Comparison of ENCODE assay signal across 1 cellular context in genomic region chr4:57153207-57153606, GRCh38.
TF ChIP-seq lines count a peak whose summit lies in the region.

No MANE protein-coding gene starts in this region.

TF ChIP-seq in IMR-90, 13 proteins besides CTCF, POLR2A, EP300 and RAD21:
- no peak for TF ChIP-seq CEBPB (IDR thresholded peaks at IDR 0.05; ENCODE audit: low read depth, low read length)
- no peak for TF ChIP-seq MAFK (IDR thresholded peaks at IDR 0.05; ENCODE audit: low read depth, low read length)
- TF ChIP-seq MXI1 (IDR thresholded peaks at IDR 0.05; ENCODE audit: borderline replicate concordance, low read depth, low read length), result no peak
- TF ChIP-seq RFX5 (IDR thresholded peaks at IDR 0.05; ENCODE audit: low read depth, low read length), result no peak
- TF ChIP-seq NFE2L2 (IDR thresholded peaks at IDR 0.05; ENCODE audit: low read depth, low read length), result no peak
- no peak for TF ChIP-seq ELK1 (IDR thresholded peaks at IDR 0.05; ENCODE audit: borderline replicate concordance, low read depth, low read length)
- TF ChIP-seq RCOR1 (IDR thresholded peaks at IDR 0.05; ENCODE audit: insufficient replicate concordance, low read length), result no peak
- no peak for TF ChIP-seq SMC3 (IDR thresholded peaks at IDR 0.05; ENCODE audit: low read depth, low read length)
- TF ChIP-seq BHLHE40 (IDR thresholded peaks at IDR 0.05; ENCODE audit: low read depth, low read length), result no peak
- TF ChIP-seq MAZ (IDR thresholded peaks at IDR 0.05; ENCODE audit: borderline replicate concordance, low read depth, low read length), result no peak
- no peak for TF ChIP-seq USF2 (IDR thresholded peaks at IDR 0.05; ENCODE audit: low read depth, low read length)
- TF ChIP-seq FOS (IDR thresholded peaks at IDR 0.05; ENCODE audit: low read depth, low read length), result no peak
- no peak for TF ChIP-seq CHD1 (IDR thresholded peaks at IDR 0.05; ENCODE audit: low read depth, low read length)
